In the genomic region with DNA sequence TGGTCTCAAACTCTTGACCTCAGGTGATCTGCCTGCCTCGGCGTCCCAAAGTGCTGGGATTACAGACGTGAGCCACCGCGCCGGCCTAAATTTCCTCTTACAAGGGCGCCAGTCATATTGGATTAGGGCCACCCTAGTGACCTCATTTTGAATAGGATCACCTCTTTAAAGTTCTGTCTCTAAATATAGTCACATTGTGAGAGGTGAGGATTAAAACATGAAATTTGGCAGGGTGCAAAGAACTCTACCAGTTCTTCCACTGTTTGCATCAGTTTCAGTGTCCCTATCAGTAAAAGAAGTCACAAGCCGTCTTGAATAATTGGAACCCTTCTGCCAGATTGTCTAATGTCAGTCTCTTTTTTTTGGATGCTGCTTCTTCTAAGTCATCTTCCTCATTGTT, we compare ENCODE assay signal across 1 cellular context.
TF ChIP-seq lines count a peak whose summit lies in the region.

No MANE protein-coding gene starts in this region.

TF ChIP-seq in IMR-90, 13 proteins besides CTCF, POLR2A, EP300 and RAD21 (continued from another document):
- TF ChIP-seq, protein P1, sequence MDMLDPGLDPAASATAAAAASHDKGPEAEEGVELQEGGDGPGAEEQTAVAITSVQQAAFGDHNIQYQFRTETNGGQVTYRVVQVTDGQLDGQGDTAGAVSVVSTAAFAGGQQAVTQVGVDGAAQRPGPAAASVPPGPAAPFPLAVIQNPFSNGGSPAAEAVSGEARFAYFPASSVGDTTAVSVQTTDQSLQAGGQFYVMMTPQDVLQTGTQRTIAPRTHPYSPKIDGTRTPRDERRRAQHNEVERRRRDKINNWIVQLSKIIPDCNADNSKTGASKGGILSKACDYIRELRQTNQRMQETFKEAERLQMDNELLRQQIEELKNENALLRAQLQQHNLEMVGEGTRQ (IDR thresholded peaks at IDR 0.05; ENCODE audit: low read depth, low read length), result no peak
- no peak for TF ChIP-seq CEBPB (IDR thresholded peaks at IDR 0.05; ENCODE audit: low read depth, low read length)
- TF ChIP-seq CHD1 (IDR thresholded peaks at IDR 0.05; ENCODE audit: low read depth, low read length), result no peak
- TF ChIP-seq MAZ (IDR thresholded peaks at IDR 0.05; ENCODE audit: borderline replicate concordance, low read depth, low read length), result no peak
- TF ChIP-seq FOS (IDR thresholded peaks at IDR 0.05; ENCODE audit: low read depth, low read length), result no peak
- no peak for TF ChIP-seq RFX5 (IDR thresholded peaks at IDR 0.05; ENCODE audit: low read depth, low read length)
- no peak for TF ChIP-seq MAFK (IDR thresholded peaks at IDR 0.05; ENCODE audit: low read depth, low read length)
- TF ChIP-seq, protein P2, sequence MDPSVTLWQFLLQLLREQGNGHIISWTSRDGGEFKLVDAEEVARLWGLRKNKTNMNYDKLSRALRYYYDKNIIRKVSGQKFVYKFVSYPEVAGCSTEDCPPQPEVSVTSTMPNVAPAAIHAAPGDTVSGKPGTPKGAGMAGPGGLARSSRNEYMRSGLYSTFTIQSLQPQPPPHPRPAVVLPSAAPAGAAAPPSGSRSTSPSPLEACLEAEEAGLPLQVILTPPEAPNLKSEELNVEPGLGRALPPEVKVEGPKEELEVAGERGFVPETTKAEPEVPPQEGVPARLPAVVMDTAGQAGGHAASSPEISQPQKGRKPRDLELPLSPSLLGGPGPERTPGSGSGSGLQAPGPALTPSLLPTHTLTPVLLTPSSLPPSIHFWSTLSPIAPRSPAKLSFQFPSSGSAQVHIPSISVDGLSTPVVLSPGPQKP (IDR thresholded peaks at IDR 0.05; ENCODE audit: borderline replicate concordance, low read depth, low read length), result no peak
- no peak for TF ChIP-seq BHLHE40 (IDR thresholded peaks at IDR 0.05; ENCODE audit: low read depth, low read length)
- no peak for TF ChIP-seq SMC3 (IDR thresholded peaks at IDR 0.05; ENCODE audit: low read depth, low read length)
- TF ChIP-seq RCOR1 (IDR thresholded peaks at IDR 0.05; ENCODE audit: insufficient replicate concordance, low read length), result no peak
